In genomic region chr15:51720201-51720995, GRCh38 we compare ENCODE assay signal across 2 cellular contexts.
TF ChIP-seq lines count a peak whose summit lies in the region.

No MANE protein-coding gene starts in this region.

TF ChIP-seq in K562, 482 proteins besides CTCF, POLR2A, EP300 and RAD21:
- TF ChIP-seq MAFF (IDR thresholded peaks at IDR 0.05; ENCODE audit: low read length) (0 out of 2 replicates have a peak, but pooled peaks have one; percentile 22), ZNF316 (IDR thresholded peaks at IDR 0.05) (peak; percentile 87), RBFOX2 (IDR thresholded peaks at IDR 0.05; ENCODE audit: low read depth, low read length) (no peak), C11orf30 (IDR thresholded peaks at IDR 0.05; ENCODE audit: low read depth) (peak; percentile 59), CHAMP1 (IDR thresholded peaks at IDR 0.05) (peak; percentile 37; the same call in 1 of the 2 replicates), ELF2 (CRISPR knock-in tag; IDR thresholded peaks at IDR 0.05) (no peak), ZNF77 (CRISPR knock-in tag; IDR thresholded peaks at IDR 0.05) (no peak), MAFG (tag; conservative IDR thresholded peaks at IDR 0.05) (peak; percentile 46), CC2D1A (IDR thresholded peaks at IDR 0.05) (peak; percentile 40; the same call in 1 of the 2 replicates)

TF ChIP-seq in liver, 16 proteins besides CTCF, POLR2A, EP300 and RAD21:
- TF ChIP-seq JUND (IDR thresholded peaks at IDR 0.05): peak in 1 of 2 donors; percentile 45
- peak; percentile 73 to 97 for TF ChIP-seq RXRA (IDR thresholded peaks at IDR 0.05)
- TF ChIP-seq YY1 (IDR thresholded peaks at IDR 0.05): no peak
- TF ChIP-seq HNF4A (conservative IDR thresholded peaks at IDR 0.05): peak in 1 of 2 donors; percentile 70
- TF ChIP-seq SP1 (IDR thresholded peaks at IDR 0.05): peak; percentile 80
